Comparison of ENCODE assay signal across 14 cellular contexts in genomic region chr16:50534958-50535357, GRCh38. TPM values are rescaled to one million over a fixed set of nuclear protein-coding genes. Genes with fewer than 3 reads are reported as not detected.
DNase-seq lines count a peak whose midpoint lies in the region; ATAC-seq and TF ChIP-seq lines count a peak whose summit lies in the region.
"Had no signal": no experiment of that assay in that cellular context is flagged by ENCODE, and none has a peak within 500 bp of the region (broad histone marks: within the 10 kb centered on the region; RNA-seq: fewer than 3 reads in every experiment).

No MANE protein-coding gene starts in this region.

- H3K36me3 ChIP-seq in H7 (replicated peaks; ENCODE audit: control insufficient read depth, insufficient read depth, low read length), result no peaks in the 10 kb centered on the region
- H3K36me3 ChIP-seq: BLaER1 treated with 17β-estradiol and CSF1 and Interleukin-3, amounts not matched to agents 10 nM and 100 nM; HAP-1 had no signal

- ATAC-seq in GM18858 (IDR thresholded peaks at IDR 0.05; ENCODE audit: unreplicated experiment) (no peak), HG03442 (IDR thresholded peaks at IDR 0.05; ENCODE audit: unreplicated experiment) (no peak), GM21717 (IDR thresholded peaks at IDR 0.05; ENCODE audit: unreplicated experiment) (no peak)

- H3K27ac ChIP-seq in coronary artery, result no peak overlapping the region
- H3K27ac ChIP-seq: BLaER1 treated with 17β-estradiol and CSF1 and Interleukin-3, amounts not matched to agents 10 nM and 100 nM; HL-60 had no signal

- peak; percentile 15 for DNase-seq in H7
- peak; percentile 14 for DNase-seq in NAMALWA (ENCODE audit: low spot score)
- DNase-seq in coronary artery (ENCODE audit: low spot score), result peak; percentile 19
- peak; percentile 11 for DNase-seq in islet precursor cell
- DNase-seq: CD8-positive, alpha-beta memory T cell; COR-L47; DMS 273 treated with DMSO at 0.1 percent for 48 hours; KG1 had no signal

- TF ChIP-seq CTCF in coronary artery (IDR thresholded peaks at IDR 0.05), result no peak

- no peaks in the 10 kb centered on the region for H3K27me3 ChIP-seq in H7 (ENCODE audit: control insufficient read depth, insufficient read depth, low read length)
- H3K27me3 ChIP-seq: BLaER1 treated with 17β-estradiol and CSF1 and Interleukin-3, amounts not matched to agents 10 nM and 100 nM had no signal

- H3K4me3 ChIP-seq in H7 (ENCODE audit: insufficient read depth, low read depth, low read length) (no peak overlapping the region), coronary artery (no peak overlapping the region)
- H3K4me3 ChIP-seq: BLaER1 treated with 17β-estradiol and CSF1 and Interleukin-3, amounts not matched to agents 10 nM and 100 nM; HAP-1 had no signal

RNA-seq across cellular contexts. Expression of gene NKD1, which starts 13.2 kb away (rescaled TPM):
- total RNA-seq in H7 (2014; rRNA removed; shearing (Covaris generic)), result 1.1 and 1.2 TPM in 2 replicates
